ENCODE assay signal across 1 cellular context in genomic region chr21:32735524-32735923, GRCh38.
TF ChIP-seq lines count a peak whose summit lies in the region.

No MANE protein-coding gene starts in this region.

TF ChIP-seq in WTC11, 78 proteins besides CTCF, POLR2A, EP300 and RAD21 (continued from another document):
- TF ChIP-seq ZNF219 (CRISPR knock-in tag; IDR thresholded peaks at IDR 0.05; ENCODE audit: borderline replicate concordance) (no peak), ATF1 (CRISPR knock-in tag; IDR thresholded peaks at IDR 0.05) (no peak), EMX1 (CRISPR knock-in tag; IDR thresholded peaks at IDR 0.05) (no peak)
- TF ChIP-seq, protein P1, sequence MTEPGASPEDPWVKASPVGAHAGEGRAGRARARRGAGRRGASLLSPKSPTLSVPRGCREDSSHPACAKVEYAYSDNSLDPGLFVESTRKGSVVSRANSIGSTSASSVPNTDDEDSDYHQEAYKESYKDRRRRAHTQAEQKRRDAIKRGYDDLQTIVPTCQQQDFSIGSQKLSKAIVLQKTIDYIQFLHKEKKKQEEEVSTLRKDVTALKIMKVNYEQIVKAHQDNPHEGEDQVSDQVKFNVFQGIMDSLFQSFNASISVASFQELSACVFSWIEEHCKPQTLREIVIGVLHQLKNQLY (CRISPR knock-in tag; IDR thresholded peaks at IDR 0.05): no peak
- TF ChIP-seq, protein P2, sequence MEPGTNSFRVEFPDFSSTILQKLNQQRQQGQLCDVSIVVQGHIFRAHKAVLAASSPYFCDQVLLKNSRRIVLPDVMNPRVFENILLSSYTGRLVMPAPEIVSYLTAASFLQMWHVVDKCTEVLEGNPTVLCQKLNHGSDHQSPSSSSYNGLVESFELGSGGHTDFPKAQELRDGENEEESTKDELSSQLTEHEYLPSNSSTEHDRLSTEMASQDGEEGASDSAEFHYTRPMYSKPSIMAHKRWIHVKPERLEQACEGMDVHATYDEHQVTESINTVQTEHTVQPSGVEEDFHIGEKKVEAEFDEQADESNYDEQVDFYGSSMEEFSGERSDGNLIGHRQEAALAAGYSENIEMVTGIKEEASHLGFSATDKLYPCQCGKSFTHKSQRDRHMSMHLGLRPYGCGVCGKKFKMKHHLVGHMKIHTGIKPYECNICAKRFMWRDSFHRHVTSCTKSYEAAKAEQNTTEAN (CRISPR knock-in tag; IDR thresholded peaks at IDR 0.05): no peak
TF ChIP-seq in WTC11: peak in this region for 0.
